In genomic region chr12:77521458-77522115, GRCh38 we compare ENCODE assay signal across 25 cellular contexts.
DNase-seq lines count a peak whose midpoint lies in the region; ATAC-seq, FAIRE-seq and TF ChIP-seq lines count a peak whose summit lies in the region.
"Had no signal": no experiment of that assay in that cellular context is flagged by ENCODE, and none has a peak within 500 bp of the region (broad histone marks: within the 10 kb centered on the region; RNA-seq: fewer than 3 reads in every experiment).

No MANE protein-coding gene starts in this region.

- TF ChIP-seq CTCF in A549 (IDR thresholded peaks at IDR 0.05) (no peak), astrocyte of the cerebellum (IDR thresholded peaks at IDR 0.05; ENCODE audit: low read depth, low read length, missing control alignments) (no peak), foreskin keratinocyte (conservative IDR thresholded peaks at IDR 0.05) (no peak)

- no peaks in the 10 kb centered on the region for H3K9me3 ChIP-seq in A549
- H3K9me3 ChIP-seq: BLaER1 treated with 17β-estradiol and CSF1 and Interleukin-3, amounts not matched to agents 10 nM and 100 nM; Caco-2; gastroesophageal sphincter; prostate gland; stomach; tibial nerve had no signal

- ATAC-seq in A549: no peak
- no peak for ATAC-seq in foreskin keratinocyte
- no peak for ATAC-seq in HG03457 (IDR thresholded peaks at IDR 0.05; ENCODE audit: unreplicated experiment)
- ATAC-seq: gastroesophageal sphincter had no signal

- no peak for TF ChIP-seq POLR2A in A549 (IDR thresholded peaks at IDR 0.05; ENCODE audit: low read length)

- no peak for TF ChIP-seq RAD21 in A549 (conservative IDR thresholded peaks at IDR 0.05 in 1 of 2, IDR thresholded peaks at IDR 0.05 in 1 of 2)

- H3K27ac ChIP-seq in A549 (no peak overlapping the region), foreskin keratinocyte (no peak overlapping the region)
- H3K27ac ChIP-seq: BLaER1 treated with 17β-estradiol and CSF1 and Interleukin-3, amounts not matched to agents 10 nM and 100 nM; gastroesophageal sphincter; prostate gland; stomach; tibial nerve; WERI-Rb-1 had no signal

- WGBS in A549 (ENCODE audit: missing lambda C conversion rate): 0% methylated on average over 1 of the region's 1 CpG

- no peaks in the 10 kb centered on the region for H3K4me1 ChIP-seq in A549
- no peaks in the 10 kb centered on the region for H3K4me1 ChIP-seq in foreskin keratinocyte
- H3K4me1 ChIP-seq: BLaER1 treated with 17β-estradiol and CSF1 and Interleukin-3, amounts not matched to agents 10 nM and 100 nM; Caco-2; gastroesophageal sphincter; prostate gland; stomach; tibial nerve had no signal

- H3K4me3 ChIP-seq in A549: no peak overlapping the region
- no peak overlapping the region for H3K4me3 ChIP-seq in astrocyte of the cerebellum (ENCODE audit: low read depth, low read length)
- H3K4me3 ChIP-seq: BLaER1 treated with 17β-estradiol and CSF1 and Interleukin-3, amounts not matched to agents 10 nM and 100 nM; gastroesophageal sphincter; lung; prostate gland; stomach; tibial nerve had no signal

- in situ Hi-C loops in astrocyte of the cerebellum (cut with HindIII; ENCODE audit: low sequenced_read_pairs): no loop called here

- no peak for TF ChIP-seq EP300 in A549 (IDR thresholded peaks at IDR 0.05)

- POLR2A ChIA-PET in A549 (lab: Yijun Ruan, JAX): no interaction called here

- intact Hi-C loops in posterior vena cava (cut with DNase I): no loop called here

- H3K4me2 ChIP-seq in A549: no peak overlapping the region
- H3K4me2 ChIP-seq: BLaER1 treated with 17β-estradiol and CSF1 and Interleukin-3, amounts not matched to agents 10 nM and 100 nM had no signal

- CTCF ChIA-PET in A549 (lab: Yijun Ruan, JAX): no interaction called here

- FAIRE-seq in A549 (lab: Jason Lieb, UNC): peak; percentile 7
- FAIRE-seq: GM12891, islet of Langerhans had no signal

- H3K27me3 ChIP-seq in foreskin keratinocyte: no peaks in the 10 kb centered on the region
- H3K27me3 ChIP-seq: BLaER1 treated with 17β-estradiol and CSF1 and Interleukin-3, amounts not matched to agents 10 nM and 100 nM; gastroesophageal sphincter; stomach; tibial nerve had no signal

- DNase-seq in A549 (ENCODE audit: low read depth in 1 of 2, low spot score in 1 of 2): no peak
- peak; percentile 9 for DNase-seq in HCEC 1CT
- DNase-seq in astrocyte of the cerebellum (ENCODE audit: low read depth): peak; percentile 4
- DNase-seq in iris pigment epithelial cell (ENCODE audit: low read depth): peak; percentile 4
- no peak for DNase-seq in SK-N-DZ (ENCODE audit: low spot score)
- DNase-seq in posterior vena cava (ENCODE audit: low spot score): no peak
- no peak for DNase-seq in foreskin keratinocyte
- DNase-seq: activated CD4-positive, alpha-beta T cell treated with anti-CD3 and anti-CD28 coated beads, Interleukin-2, amount 10 ng/mL, durations not matched to agents 7 days and 5 days; anterior cingulate cortex; Caco-2; DMS79; H7; hypothalamus; NCI-H1436; NCI-H446 treated with DMSO at 0.1 percent for 48 hours; stomach; WERI-Rb-1 had no signal

TF ChIP-seq in A549, 52 proteins besides CTCF, POLR2A, EP300 and RAD21:
- TF ChIP-seq ZNF302 (CRISPR knock-in tag; IDR thresholded peaks at IDR 0.05): no peak

Comparison
In these comparisons a context has a peak if more than half of its experiments do, and no peak if none do; other contexts are left out.
1. DNase-seq: peak in HCEC 1CT (single experiment), astrocyte of the cerebellum (single experiment) and iris pigment epithelial cell (single experiment); none in A549 (0 of 2), SK-N-DZ (single experiment), posterior vena cava (single experiment) and foreskin keratinocyte (0 of 2).